ENCODE assay signal across 23 cellular contexts in genomic region chr11:56890584-56891305, GRCh38.
"Had no signal": no experiment of that assay in that cellular context is flagged by ENCODE, and none has a peak within 500 bp of the region (broad histone marks: within the 10 kb centered on the region; RNA-seq: fewer than 3 reads in every experiment).

No MANE protein-coding gene starts in this region.

- H3K4me3 ChIP-seq: SK-N-MC had no signal

- H3K27ac ChIP-seq: SK-N-MC had no signal

- DNase-seq: activated B cell treated with CpG ODN at 0.5 μM for 24 hours; activated CD4-positive, alpha-beta memory T cell treated with anti-CD3 and anti-CD28 coated beads for 36 hours; activated CD4-positive, alpha-beta T cell treated with anti-CD3 and anti-CD28 coated beads for 1 hour; activated CD4-positive, alpha-beta T cell treated with anti-CD3 and anti-CD28 coated beads, Interleukin-2, amount 10 ng/mL, durations not matched to agents 24 days and 14 days; activated gamma-delta T cell; activated naive CD4-positive, alpha-beta T cell treated with anti-CD3 and anti-CD28 coated beads for 36 hours; activated T-cell treated with anti-CD3 and anti-CD28 coated beads for 4 hours; activated T-cell treated with anti-CD3 and anti-CD28 coated beads, Interleukin-2, amount 50 U/mL, for 48 hours; amygdala; cerebellar nuclear complex; MM.1S; NCI-H1092; NCI-H1417 treated with DMSO at 0.1 percent for 48 hours; NCI-H1694; NCI-H2029; NCI-H446; NCI-H524; NCI-H774; RPMI8226; T-cell; T-helper 2 cell; T1000 had no signal
